22 cellular contexts compared by ENCODE assay signal in the genomic region with DNA sequence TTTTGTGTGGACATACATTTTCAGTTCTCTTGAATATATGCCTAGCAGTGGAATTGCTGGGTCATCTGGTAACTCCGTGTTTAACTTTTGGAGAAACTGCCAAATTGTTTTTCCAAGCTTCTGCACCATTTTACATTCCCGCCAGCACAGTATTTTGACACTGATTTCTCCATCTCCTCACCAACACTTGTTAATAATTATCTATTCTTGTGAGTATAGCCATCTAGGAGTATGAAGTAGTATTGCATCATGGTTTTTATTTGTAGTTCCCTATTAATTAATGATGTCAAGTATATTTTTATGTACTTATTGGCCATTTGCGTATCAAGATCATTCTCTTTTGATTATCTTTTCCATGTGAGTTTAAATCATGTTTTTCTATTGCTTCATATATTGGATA.
"Had no signal": no experiment of that assay in that cellular context is flagged by ENCODE, and none has a peak within 500 bp of the region (broad histone marks: within the 10 kb centered on the region; RNA-seq: fewer than 3 reads in every experiment).

No MANE protein-coding gene starts in this region.

- H3K4me3 ChIP-seq: SJSA1, SK-N-MC had no signal

- H3K27me3 ChIP-seq: SJSA1 had no signal

- FAIRE-seq: HTR-8/SVneo, RCC 7860 had no signal

- H3K4me2 ChIP-seq: KMS-11 had no signal

- H3K27ac ChIP-seq: HL-60, KMS-11, SJSA1, SK-N-MC had no signal

- H3K9me3 ChIP-seq: SJSA1 had no signal

- DNase-seq: Kasumi-1, MM.1S, NCI-H1092 treated with DMSO at 0.1 percent for 48 hours, NCI-H1436, NCI-H187, NCI-H2029, NCI-H2081 treated with DMSO at 0.1 percent for 48 hours, NCI-H2171 treated with DMSO at 0.1 percent for 48 hours, NCI-H2227 treated with DMSO at 0.1 percent for 48 hours, NCI-H510A, NCI-H524 treated with DMSO at 0.1 percent for 48 hours, NCI-H69, NCI-H774, Right ventricle myocardium superior, RPMI8226, SIG-M5 had no signal

- H3K4me1 ChIP-seq: SJSA1 had no signal

- H3K9ac ChIP-seq: KMS-11 had no signal
